ENCODE assay signal across 15 cellular contexts in genomic region chr5:10596886-10597451, GRCh38.
"Had no signal": no experiment of that assay in that cellular context is flagged by ENCODE, and none has a peak within 500 bp of the region (broad histone marks: within the 10 kb centered on the region; RNA-seq: fewer than 3 reads in every experiment).

No MANE protein-coding gene starts in this region.

- H3K36me3 ChIP-seq: heart right ventricle, tibial artery had no signal

- H3K27me3 Mint-ChIP-seq: activated naive CD8-positive, alpha-beta T cell; memory B cell had no signal

- H3K27ac ChIP-seq: WERI-Rb-1 had no signal

- H3K27ac Mint-ChIP-seq: memory B cell, nephron had no signal

- DNase-seq: activated CD4-positive, alpha-beta T cell treated with anti-CD3 and anti-CD28 coated beads for 48 hours; activated CD8-positive, alpha-beta memory T cell treated with anti-CD3 and anti-CD28 coated beads for 24 hours; activated effector memory CD4-positive, alpha-beta T cell treated with anti-CD3 and anti-CD28 coated beads, Interleukin-2, amount 50 U/mL, for 16 hours; anterior cingulate cortex; heart right ventricle; islet precursor cell; stimulated activated CD4-positive, alpha-beta T cell treated with anti-CD3 and anti-CD28 coated beads, Interleukin-15, amount 100 ng/mL, for 24 hours; stimulated activated CD4-positive, alpha-beta T cell treated with anti-CD3 and anti-CD28 coated beads, Interleukin-4, amount 100 ng/mL, for 24 hours; T1000; tibial artery; WERI-Rb-1 had no signal

- H3K9me3 Mint-ChIP-seq: memory B cell had no signal

- H3K27me3 ChIP-seq: heart right ventricle, tibial artery had no signal

- H3K9me3 ChIP-seq: heart right ventricle, tibial artery had no signal

- H3K4me3 Mint-ChIP-seq: memory B cell, nephron had no signal

- ATAC-seq: heart right ventricle, left lobe of liver had no signal
